9 cellular contexts compared by ENCODE assay signal in the genomic region with DNA sequence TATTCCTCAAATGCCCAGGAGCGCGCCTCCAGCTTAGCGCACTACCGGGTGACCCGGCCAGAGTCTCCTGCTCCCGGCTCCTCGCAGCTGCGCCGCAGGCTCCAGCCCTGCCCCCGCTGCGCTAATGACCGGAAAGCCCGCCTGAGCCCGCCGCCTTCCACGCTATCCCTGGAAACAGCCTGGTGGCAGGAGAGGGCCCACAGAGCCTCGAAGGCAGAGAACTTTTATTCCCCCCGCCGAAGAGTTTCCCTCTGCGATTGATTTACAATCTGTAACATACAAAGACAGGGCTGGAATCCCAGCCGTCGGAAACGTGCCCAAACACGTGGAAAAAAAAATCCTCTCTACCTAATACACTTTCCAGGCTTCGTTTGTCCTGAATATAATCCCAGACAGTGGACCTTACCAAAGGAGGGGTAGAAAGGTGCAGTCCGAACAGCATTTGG. TPM values are rescaled to one million over a fixed set of nuclear protein-coding genes. Genes with fewer than 3 reads are reported as not detected.
DNase-seq lines count a peak whose midpoint lies in the region; ATAC-seq, FAIRE-seq and TF ChIP-seq lines count a peak whose summit lies in the region.
"Had no signal": no experiment of that assay in that cellular context is flagged by ENCODE, and none has a peak within 500 bp of the region (broad histone marks: within the 10 kb centered on the region; RNA-seq: fewer than 3 reads in every experiment).

No MANE protein-coding gene starts in this region.

- peak overlapping the region; percentile 60 for H3K4me3 Mint-ChIP-seq in activated CD4-positive, alpha-beta T cell treated with anti-CD3 and anti-CD28 coated beads, Interleukin-2, amount 10 ng/mL, durations not matched to agents 24 days and 14 days
- peak overlapping the region; percentile 83 for H3K4me3 Mint-ChIP-seq in activated T-helper 17 cell treated with anti-CD3 and anti-CD28 coated beads, Interleukin-2, amount 50 U/mL, for 72 hours

- H3K27ac Mint-ChIP-seq in activated CD4-positive, alpha-beta T cell treated with anti-CD3 and anti-CD28 coated beads, Interleukin-2, amount 10 ng/mL, durations not matched to agents 24 days and 14 days = no peak overlapping the region
- H3K27ac Mint-ChIP-seq in activated T-helper 17 cell treated with anti-CD3 and anti-CD28 coated beads, Interleukin-2, amount 50 U/mL, for 72 hours = no peak overlapping the region

- peak overlapping the region; percentile 100 for H3K4me2 ChIP-seq in keratinocyte (ENCODE audit: control insufficient read depth, extremely low read depth, insufficient read depth, low read depth, low read length)

- no peaks in the 10 kb centered on the region for H3K9me1 ChIP-seq in keratinocyte (ENCODE audit: control insufficient read depth, extremely low read depth, insufficient read depth, low read length)

- H3K4me1 Mint-ChIP-seq in activated CD4-positive, alpha-beta T cell treated with anti-CD3 and anti-CD28 coated beads, Interleukin-2, amount 10 ng/mL, durations not matched to agents 24 days and 14 days = peaks cover 33% of the 10 kb centered on the region
- H3K4me1 Mint-ChIP-seq in activated T-helper 17 cell treated with anti-CD3 and anti-CD28 coated beads, Interleukin-2, amount 50 U/mL, for 72 hours = peaks cover 16% of the 10 kb centered on the region

- H3K27ac ChIP-seq in keratinocyte (ENCODE audit: control insufficient read depth, insufficient read depth, low read length) (no peak overlapping the region), testis (no peak overlapping the region)

- TF ChIP-seq CTCF in keratinocyte (optimal IDR thresholded peaks at IDR 0.05 in 1 of 3, IDR thresholded peaks at IDR 0.05 in 1 of 3, conservative IDR thresholded peaks at IDR 0.05 in 1 of 3; ENCODE audit: extremely low read depth in 1 of 3, insufficient read depth in 2 of 3, low read length in 3 of 3) (no peak), testis (IDR thresholded peaks at IDR 0.05) (no peak)

- no peaks in the 10 kb centered on the region for H4K20me1 ChIP-seq in keratinocyte (ENCODE audit: control insufficient read depth, extremely low read depth, insufficient read depth, low read length)

- H2AFZ ChIP-seq in keratinocyte (ENCODE audit: control insufficient read depth, low read length) = peak overlapping the region; percentile 33

- no peak for FAIRE-seq in keratinocyte (lab: Jason Lieb, UNC)

- no peaks in the 10 kb centered on the region for H3K79me2 ChIP-seq in keratinocyte (ENCODE audit: control insufficient read depth, insufficient read depth, low read length)

- WGBS in testis, 2 donors = 1 to 3% methylated on average over 12 to 26 of the region's 26 CpGs

- H3K4me3 ChIP-seq in keratinocyte (ENCODE audit: control insufficient read depth in 2 of 3, extremely low read depth in 1 of 3, insufficient read depth in 2 of 3, low read depth in 1 of 3, low read length in 3 of 3) (peak overlapping the region; percentile 36 to 91 (median 84)), testis (peak overlapping the region in 1 of 2 donors; percentile 48)

- H3K9me3 ChIP-seq in keratinocyte (ENCODE audit: control insufficient read depth, low read depth, low read length) (no peaks in the 10 kb centered on the region), testis (no peaks in the 10 kb centered on the region)

- H3K4me1 ChIP-seq in keratinocyte (ENCODE audit: control insufficient read depth, extremely low read depth, insufficient read depth, low read length) (peaks cover 33% of the 10 kb centered on the region), testis (peaks cover 34% of the 10 kb centered on the region)

- H3K27me3 Mint-ChIP-seq in activated CD4-positive, alpha-beta T cell treated with anti-CD3 and anti-CD28 coated beads, Interleukin-2, amount 10 ng/mL, durations not matched to agents 24 days and 14 days = peaks cover 91% of the 10 kb centered on the region
- peaks cover 76% of the 10 kb centered on the region for H3K27me3 Mint-ChIP-seq in activated T-helper 17 cell treated with anti-CD3 and anti-CD28 coated beads, Interleukin-2, amount 50 U/mL, for 72 hours

- H3K9ac ChIP-seq in keratinocyte (ENCODE audit: control insufficient read depth, extremely low read depth, insufficient read depth, low read length) = peak overlapping the region; percentile 18

- no peak for ATAC-seq in activated T-helper 17 cell treated with anti-CD3 and anti-CD28 coated beads, Interleukin-2, amount 50 U/mL, for 72 hours (replicated peaks)
- no peak for ATAC-seq in GM18861 (IDR thresholded peaks at IDR 0.05; ENCODE audit: unreplicated experiment)

- TF ChIP-seq POLR2A in testis (IDR thresholded peaks at IDR 0.05) = no peak

- H3K9me3 Mint-ChIP-seq in activated CD4-positive, alpha-beta T cell treated with anti-CD3 and anti-CD28 coated beads, Interleukin-2, amount 10 ng/mL, durations not matched to agents 24 days and 14 days = no peaks in the 10 kb centered on the region
- no peaks in the 10 kb centered on the region for H3K9me3 Mint-ChIP-seq in activated T-helper 17 cell treated with anti-CD3 and anti-CD28 coated beads, Interleukin-2, amount 50 U/mL, for 72 hours

- peak; percentile 65 for DNase-seq in activated CD4-positive, alpha-beta T cell treated with anti-CD3 and anti-CD28 coated beads, Interleukin-2, amount 10 ng/mL, durations not matched to agents 24 days and 14 days
- DNase-seq in activated CD4-positive, alpha-beta T cell treated with anti-CD3 and anti-CD28 coated beads, Interleukin-2, amount 50 U/mL, for 1 hour = no peak
- DNase-seq in keratinocyte (ENCODE audit: low read depth, low spot score) = no peak
- DNase-seq in testis = peak; percentile 44
- no peak for DNase-seq in OCI-M2 (lab: John Stamatoyannopoulos, UW; ENCODE audit: unreplicated experiment)
- no peak for DNase-seq in HPDE6-E6E7 (ENCODE audit: extremely low spot score)

- H3K27me3 ChIP-seq in keratinocyte (ENCODE audit: control insufficient read depth, extremely low read depth, insufficient read depth, low read length) (peaks cover 45% of the 10 kb centered on the region), testis (no peaks in the 10 kb centered on the region)

- intact Hi-C loops in activated CD4-positive, alpha-beta T cell treated with anti-CD3 and anti-CD28 coated beads, Interleukin-2, amount 10 ng/mL, durations not matched to agents 24 days and 14 days (cut with micrococcal nuclease) = loop anchor here (5.0 kb wide), 2 partner anchors 185 to 980 kb away; no protein-coding TSS in a partner anchor
- intact Hi-C loops in testis (cut with DNase I; ENCODE audit: low total_unique reads) = no loop called here

- dilution Hi-C loops in keratinocyte (cut with MboI; ENCODE audit: extremely low pct_ligation_motif_present, low sequenced_read_pairs) = no loop called here

- H3K36me3 ChIP-seq in keratinocyte (ENCODE audit: control insufficient read depth in 2 of 2, extremely low read depth in 1 of 2, insufficient read depth in 2 of 2, low read length in 2 of 2) = no peaks in the 10 kb centered on the region
- H3K36me3 ChIP-seq in testis (ENCODE audit: low read depth, missing control alignments) = no peaks in the 10 kb centered on the region

- H3K36me3 Mint-ChIP-seq in activated CD4-positive, alpha-beta T cell treated with anti-CD3 and anti-CD28 coated beads, Interleukin-2, amount 10 ng/mL, durations not matched to agents 24 days and 14 days (ENCODE audit: low read depth) = no peaks in the 10 kb centered on the region
- no peaks in the 10 kb centered on the region for H3K36me3 Mint-ChIP-seq in activated T-helper 17 cell treated with anti-CD3 and anti-CD28 coated beads, Interleukin-2, amount 50 U/mL, for 72 hours (ENCODE audit: low read depth)

RNA-seq across cellular contexts. Expression of a gene that starts 1.5 kb away (rescaled TPM):
- 0.07 TPM in 1 of 2 replicates, not detected in the other for total RNA-seq in activated CD4-positive, alpha-beta T cell treated with anti-CD3 and anti-CD28 coated beads, Interleukin-2, amount 10 ng/mL, durations not matched to agents 24 days and 14 days
- not detected for total RNA-seq in activated T-helper 17 cell treated with anti-CD3 and anti-CD28 coated beads, Interleukin-2, amount 50 U/mL, for 72 hours
- 0.03 TPM in 1 of 3 replicates, not detected in the others for polyA plus RNA-seq in keratinocyte
- not detected for polyA plus RNA-seq in keratinocyte (2011; ENCODE audit: low read depth)
- polyA plus RNA-seq in keratinocyte (2011; cell fraction: cytosol; rRNA removed) = 0.01 and 0.03 TPM in 2 replicates
- polyA plus RNA-seq in keratinocyte (2011; cell fraction: nucleus; rRNA removed) = 0.03 TPM in 1 of 2 replicates, not detected in the other
- 0.06 TPM in 2 replicates for polyA plus RNA-seq in keratinocyte (2012; ENCODE audit: low replicate concordance)
- 0.10 to 0.56 TPM in 2 of 3 replicates, not detected in the other for polyA minus RNA-seq in keratinocyte
- not detected for polyA minus RNA-seq in keratinocyte (2011; cell fraction: cytosol; rRNA and poly(A)+ RNA removed)
- not detected in 2 replicates for polyA minus RNA-seq in keratinocyte (2011; cell fraction: nucleus; rRNA and poly(A)+ RNA removed)
- total RNA-seq in testis = 1 to 10 TPM; 1.8 to 8.0 TPM
- 2.8 TPM for polyA plus RNA-seq in testis (ENCODE audit: insufficient read depth, low read depth, low replicate concordance)
- total RNA-seq: pulmonary artery endothelial cell had no signal

RNA-seq across cellular contexts. Expression of a gene that starts 39.4 kb away (rescaled TPM):
- 155 and 162 TPM in 2 replicates for total RNA-seq in activated CD4-positive, alpha-beta T cell treated with anti-CD3 and anti-CD28 coated beads, Interleukin-2, amount 10 ng/mL, durations not matched to agents 24 days and 14 days
- 100 to 1,000 TPM; 184 to 207 TPM for total RNA-seq in activated T-helper 17 cell treated with anti-CD3 and anti-CD28 coated beads, Interleukin-2, amount 50 U/mL, for 72 hours
- polyA plus RNA-seq in keratinocyte (123 to 134 TPM (median 126 TPM) in 3 replicates), testis (ENCODE audit: insufficient read depth, low read depth, low replicate concordance) (132 TPM)
- polyA plus RNA-seq in keratinocyte (2011; ENCODE audit: low read depth) = 39.0 TPM
- 86.1 and 122 TPM in 2 replicates for polyA plus RNA-seq in keratinocyte (2011; cell fraction: cytosol; rRNA removed)
- polyA plus RNA-seq in keratinocyte (2011; cell fraction: nucleus; rRNA removed) = 53.1 and 56.5 TPM in 2 replicates
- polyA plus RNA-seq in keratinocyte (2012; ENCODE audit: low replicate concordance) = 60.1 and 82.3 TPM in 2 replicates
- 126 to 160 TPM (median 136 TPM) in 3 replicates for polyA minus RNA-seq in keratinocyte
- polyA minus RNA-seq in keratinocyte (2011; cell fraction: cytosol; rRNA and poly(A)+ RNA removed) = 49.3 TPM
- polyA minus RNA-seq in keratinocyte (2011; cell fraction: nucleus; rRNA and poly(A)+ RNA removed) = 16.1 and 23.8 TPM in 2 replicates
- 10 to 100 TPM; 63.5 to 91.1 TPM for total RNA-seq in testis

Comparison
In these comparisons a context has a peak if more than half of its experiments do, and no peak if none do; other contexts are left out.
1. DNase-seq: peak in activated CD4-positive, alpha-beta T cell treated with anti-CD3 and anti-CD28 coated beads, Interleukin-2, amount 10 ng/mL, durations not matched to agents 24 days and 14 days (single experiment) and testis (single experiment); none in activated CD4-positive, alpha-beta T cell treated with anti-CD3 and anti-CD28 coated beads, Interleukin-2, amount 50 U/mL, for 1 hour (single experiment), keratinocyte (single experiment), OCI-M2 (single experiment) and HPDE6-E6E7 (single experiment).